ENCODE assay signal across 19 cellular contexts in the genomic region with DNA sequence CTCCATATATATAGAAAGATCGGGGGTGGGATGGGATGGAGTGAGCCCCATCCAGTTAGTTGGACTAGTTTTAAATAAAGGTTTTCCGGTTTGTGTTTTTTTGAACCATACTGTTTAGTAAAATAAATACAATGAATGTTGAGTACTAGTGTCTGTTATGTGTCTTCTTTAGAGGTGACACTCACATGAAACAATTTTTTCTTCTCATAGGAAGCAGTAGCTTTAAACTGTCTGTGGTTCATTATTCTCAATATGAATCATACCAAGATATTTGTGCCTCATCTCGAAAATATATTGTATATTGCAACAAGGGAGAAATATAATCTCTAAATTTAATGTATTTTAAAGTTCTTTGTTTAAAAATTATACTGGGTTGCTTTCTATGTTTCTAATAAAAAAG. TPM values are rescaled to one million over a fixed set of nuclear protein-coding genes. Genes with fewer than 3 reads are reported as not detected.
A peak's percentile ranks its signal among the peaks of the same experiment; 100 is the strongest.
DNase-seq lines count a peak whose midpoint lies in the region; ATAC-seq and TF ChIP-seq lines count a peak whose summit lies in the region.
"Had no signal": no experiment of that assay in that cellular context is flagged by ENCODE, and none has a peak within 500 bp of the region (broad histone marks: within the 10 kb centered on the region; RNA-seq: fewer than 3 reads in every experiment).

No MANE protein-coding gene starts in this region.

- 74% methylated on average over 3 of the region's 3 CpGs for WGBS in right lobe of liver (ENCODE audit: insufficient coverage, low coverage, low lambda C conversion rate, missing lambda C conversion rate)

- H3K9me3 Mint-ChIP-seq in stimulated activated naive CD8-positive, alpha-beta T cell treated with anti-CD3 and anti-CD28 coated beads, Interleukin-15, amount 100 ng/mL, for 72 hours = peaks cover 1 to 8% of the 10 kb centered on the region in 2 donors

- no peak for DNase-seq in stimulated activated naive CD8-positive, alpha-beta T cell treated with anti-CD3 and anti-CD28 coated beads, Interleukin-15, amount 100 ng/mL, for 72 hours
- no peak for DNase-seq in stimulated activated naive CD8-positive, alpha-beta T cell treated with anti-CD3 and anti-CD28 coated beads, Interleukin-15, Interleukin-2, amounts not matched to agents 100 U/mL and 50 U/mL, for 24 hours
- no peak for DNase-seq in right lobe of liver
- DNase-seq in breast epithelium (ENCODE audit: low spot score in 2 of 2) = no peak
- DNase-seq in SHP77 treated with DMSO at 0.1 percent for 48 hours (lab: John Stamatoyannopoulos, UW) = no peak
- DNase-seq: aorta; H7; left cardiac atrium; mucosa of descending colon; NCI-H1105; NCI-H446; stimulated activated CD4-positive, alpha-beta T cell treated with anti-CD3 and anti-CD28 coated beads, Interleukin-12 subunit alpha, Interleukin-12 subunit beta, amount 100 ng/mL, for 4 hours had no signal

- peak; percentile 76 for ATAC-seq in stimulated activated naive CD8-positive, alpha-beta T cell treated with anti-CD3 and anti-CD28 coated beads, Interleukin-15, amount 100 ng/mL, for 72 hours
- ATAC-seq in stimulated activated naive CD8-positive, alpha-beta T cell treated with anti-CD3 and anti-CD28 coated beads, Interleukin-15, Interleukin-2, amounts not matched to agents 100 U/mL and 50 U/mL, for 24 hours = no peak
- ATAC-seq in GM21786 (IDR thresholded peaks at IDR 0.05; ENCODE audit: unreplicated experiment) = peak; percentile 73
- peak; percentile 86 for ATAC-seq in HG03565 (IDR thresholded peaks at IDR 0.05; ENCODE audit: unreplicated experiment)
- ATAC-seq in HG03196 (IDR thresholded peaks at IDR 0.05; ENCODE audit: unreplicated experiment) = no peak
- ATAC-seq in right lobe of liver = no peak
- ATAC-seq: K562, left cardiac atrium, mucosa of descending colon had no signal

- TF ChIP-seq CTCF in right lobe of liver (IDR thresholded peaks at IDR 0.05) (no peak), breast epithelium (IDR thresholded peaks at IDR 0.05) (no peak)

- H3K4me3 ChIP-seq in right lobe of liver (no peak overlapping the region), breast epithelium (no peak overlapping the region)
- H3K4me3 ChIP-seq: coronary artery, esophagus muscularis mucosa, K562, mucosa of descending colon had no signal

- H3K4me1 ChIP-seq in right lobe of liver (no peaks in the 10 kb centered on the region), breast epithelium (no peaks in the 10 kb centered on the region)
- H3K4me1 ChIP-seq: esophagus muscularis mucosa, parathyroid adenoma had no signal

- no peaks in the 10 kb centered on the region for H3K27me3 Mint-ChIP-seq in stimulated activated naive CD8-positive, alpha-beta T cell treated with anti-CD3 and anti-CD28 coated beads, Interleukin-15, amount 100 ng/mL, for 72 hours

- peak overlapping the region in 1 of 2 donors; percentile 29 for H3K4me3 Mint-ChIP-seq in stimulated activated naive CD8-positive, alpha-beta T cell treated with anti-CD3 and anti-CD28 coated beads, Interleukin-15, amount 100 ng/mL, for 72 hours

- H3K27me3 ChIP-seq in right lobe of liver (no peaks in the 10 kb centered on the region), breast epithelium (no peaks in the 10 kb centered on the region)
- H3K27me3 ChIP-seq: esophagus muscularis mucosa had no signal

- intact Hi-C loops in right lobe of liver (cut with DNase I) = no loop called here
- intact Hi-C loops in breast epithelium (cut with DNase I; ENCODE audit: low total_unique reads) = no loop called here

- H3K36me3 ChIP-seq in right lobe of liver = peaks cover 0 to 9% (median 4%) of the 10 kb centered on the region in 4 donors
- H3K36me3 ChIP-seq in breast epithelium = peaks cover 10% of the 10 kb centered on the region

- H3K9me3 ChIP-seq in right lobe of liver (no peaks in the 10 kb centered on the region), breast epithelium (peaks cover 0 to under 1% of the 10 kb centered on the region in 2 donors)
- H3K9me3 ChIP-seq: esophagus muscularis mucosa, mucosa of descending colon had no signal

- H3K27ac Mint-ChIP-seq in stimulated activated naive CD8-positive, alpha-beta T cell treated with anti-CD3 and anti-CD28 coated beads, Interleukin-15, amount 100 ng/mL, for 72 hours = peak overlapping the region; percentile 74 to 86

- H3K4me1 Mint-ChIP-seq in stimulated activated naive CD8-positive, alpha-beta T cell treated with anti-CD3 and anti-CD28 coated beads, Interleukin-15, amount 100 ng/mL, for 72 hours = peaks cover 7% of the 10 kb centered on the region

- H3K27ac ChIP-seq in right lobe of liver (no peak overlapping the region), breast epithelium (no peak overlapping the region)
- H3K27ac ChIP-seq: coronary artery, esophagus muscularis mucosa, parathyroid adenoma had no signal

- no peak for TF ChIP-seq POLR2A in right lobe of liver (IDR thresholded peaks at IDR 0.05)
- no peak for TF ChIP-seq POLR2A in breast epithelium (IDR thresholded peaks at IDR 0.05)

RNA-seq across cellular contexts. Expression of gene HSF2, which starts 33.4 kb away (rescaled TPM):
- total RNA-seq in right lobe of liver (1 to 10 TPM; 2.6 to 4.7 (median 3.3) TPM), breast epithelium (10 to 100 TPM; 19.4 to 35.0 (median 29.8) TPM)

RNA-seq across cellular contexts. Expression of gene SERINC1, which starts 38.8 kb away (rescaled TPM):
- 100 to 1,000 TPM in 4 of 6 experiments, 10 to 100 TPM in 2; 83.6 to 114 (median 102) TPM for total RNA-seq in right lobe of liver
- 100 to 1,000 TPM; 198 to 375 (median 242) TPM for total RNA-seq in breast epithelium

Comparison
In these comparisons a context has a peak if more than half of its experiments do, and no peak if none do; other contexts are left out.
1. ATAC-seq: peak in stimulated activated naive CD8-positive, alpha-beta T cell treated with anti-CD3 and anti-CD28 coated beads, Interleukin-15, amount 100 ng/mL, for 72 hours (single experiment), GM21786 (single experiment) and HG03565 (single experiment); none in stimulated activated naive CD8-positive, alpha-beta T cell treated with anti-CD3 and anti-CD28 coated beads, Interleukin-15, Interleukin-2, amounts not matched to agents 100 U/mL and 50 U/mL, for 24 hours (single experiment), HG03196 (single experiment) and right lobe of liver (0 of 4).